Comparison of ENCODE assay signal across 1 cellular context in the genomic region with DNA sequence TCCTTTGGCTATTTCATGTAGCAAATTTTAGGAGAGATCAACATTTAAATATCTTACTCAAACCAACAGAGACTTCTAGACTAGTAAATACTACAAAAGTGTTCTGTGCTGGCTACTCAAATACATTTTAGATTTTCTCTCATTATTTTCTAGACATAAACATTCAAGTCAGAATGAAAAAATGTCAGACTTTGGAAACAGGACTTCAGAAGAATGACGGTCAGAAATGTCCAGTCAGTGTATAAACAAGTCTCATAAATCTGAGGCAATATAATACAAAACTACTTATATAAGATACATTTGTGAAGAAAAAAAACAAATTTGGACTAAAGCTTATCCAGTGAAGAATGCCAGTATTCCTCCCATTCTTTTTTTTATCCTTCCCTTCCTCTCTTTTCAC.
TF ChIP-seq lines count a peak whose summit lies in the region.

No MANE protein-coding gene starts in this region.

TF ChIP-seq in HCT116, 20 proteins besides CTCF, POLR2A, EP300 and RAD21 (continued from another document):
- TF ChIP-seq, protein P1, sequence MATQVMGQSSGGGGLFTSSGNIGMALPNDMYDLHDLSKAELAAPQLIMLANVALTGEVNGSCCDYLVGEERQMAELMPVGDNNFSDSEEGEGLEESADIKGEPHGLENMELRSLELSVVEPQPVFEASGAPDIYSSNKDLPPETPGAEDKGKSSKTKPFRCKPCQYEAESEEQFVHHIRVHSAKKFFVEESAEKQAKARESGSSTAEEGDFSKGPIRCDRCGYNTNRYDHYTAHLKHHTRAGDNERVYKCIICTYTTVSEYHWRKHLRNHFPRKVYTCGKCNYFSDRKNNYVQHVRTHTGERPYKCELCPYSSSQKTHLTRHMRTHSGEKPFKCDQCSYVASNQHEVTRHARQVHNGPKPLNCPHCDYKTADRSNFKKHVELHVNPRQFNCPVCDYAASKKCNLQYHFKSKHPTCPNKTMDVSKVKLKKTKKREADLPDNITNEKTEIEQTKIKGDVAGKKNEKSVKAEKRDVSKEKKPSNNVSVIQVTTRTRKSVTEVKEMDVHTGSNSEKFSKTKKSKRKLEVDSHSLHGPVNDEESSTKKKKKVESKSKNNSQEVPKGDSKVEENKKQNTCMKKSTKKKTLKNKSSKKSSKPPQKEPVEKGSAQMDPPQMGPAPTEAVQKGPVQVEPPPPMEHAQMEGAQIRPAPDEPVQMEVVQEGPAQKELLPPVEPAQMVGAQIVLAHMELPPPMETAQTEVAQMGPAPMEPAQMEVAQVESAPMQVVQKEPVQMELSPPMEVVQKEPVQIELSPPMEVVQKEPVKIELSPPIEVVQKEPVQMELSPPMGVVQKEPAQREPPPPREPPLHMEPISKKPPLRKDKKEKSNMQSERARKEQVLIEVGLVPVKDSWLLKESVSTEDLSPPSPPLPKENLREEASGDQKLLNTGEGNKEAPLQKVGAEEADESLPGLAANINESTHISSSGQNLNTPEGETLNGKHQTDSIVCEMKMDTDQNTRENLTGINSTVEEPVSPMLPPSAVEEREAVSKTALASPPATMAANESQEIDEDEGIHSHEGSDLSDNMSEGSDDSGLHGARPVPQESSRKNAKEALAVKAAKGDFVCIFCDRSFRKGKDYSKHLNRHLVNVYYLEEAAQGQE (IDR thresholded peaks at IDR 0.05; ENCODE audit: low read depth) = no peak
- TF ChIP-seq CBX3 (IDR thresholded peaks at IDR 0.05; ENCODE audit: low read depth) (no peak), EZH2phosphoT487 (IDR thresholded peaks at IDR 0.05; ENCODE audit: borderline replicate concordance) (no peak), ZFX (IDR thresholded peaks at IDR 0.05) (no peak), ELF1 (IDR thresholded peaks at IDR 0.05; ENCODE audit: borderline replicate concordance, low read depth) (no peak)
TF ChIP-seq in HCT116: peak in this region for 0.
